In genomic region chr4:41881931-41882621, GRCh38 we compare ENCODE assay signal across 9 cellular contexts. TPM values are rescaled to one million over a fixed set of nuclear protein-coding genes. Genes with fewer than 3 reads are reported as not detected.
A peak's percentile ranks its signal among the peaks of the same experiment; 100 is the strongest.
DNase-seq lines count a peak whose midpoint lies in the region; ATAC-seq lines count a peak whose summit lies in the region.
"Had no signal": no experiment of that assay in that cellular context is flagged by ENCODE, and none has a peak within 500 bp of the region (broad histone marks: within the 10 kb centered on the region; RNA-seq: fewer than 3 reads in every experiment).

No MANE protein-coding gene starts in this region.

- peaks cover 21% of the 10 kb centered on the region for H3K4me1 ChIP-seq in stomach smooth muscle (ENCODE audit: control insufficient read depth, insufficient read depth, low read length)

- CTCF ChIA-PET in activated CD4-positive, alpha-beta T cell treated with anti-CD3 and anti-CD28 coated beads for 36 hours (lab: Charles Lee), result interaction anchor here (0.6 to 2.3 kb wide), 3 partner anchors 149 to 601 kb away, joined by 3 to 12 read pairs (median 3); no protein-coding TSS in a partner anchor

- H3K27ac ChIP-seq in stomach smooth muscle (ENCODE audit: low read length), result no peak overlapping the region
- H3K27ac ChIP-seq: BLaER1 had no signal

- peaks cover 49 to 62% of the 10 kb centered on the region in 2 donors for H3K27me3 ChIP-seq in stomach smooth muscle (ENCODE audit: control insufficient read depth in 1 of 2, insufficient read depth in 2 of 2, low read length in 2 of 2)
- H3K27me3 ChIP-seq: BLaER1 had no signal

- H3K27ac Mint-ChIP-seq in activated CD4-positive, alpha-beta T cell treated with anti-CD3 and anti-CD28 coated beads for 36 hours, result no peak overlapping the region
- H3K27ac Mint-ChIP-seq in activated T-helper 17 cell treated with anti-CD3 and anti-CD28 coated beads, Interleukin-2, amount 50 U/mL, for 72 hours, result no peak overlapping the region
- H3K27ac Mint-ChIP-seq in immature natural killer cell, result no peak overlapping the region

- no peak for DNase-seq in activated CD4-positive, alpha-beta T cell treated with anti-CD3 and anti-CD28 coated beads for 36 hours
- no peak for DNase-seq in activated CD4-positive, alpha-beta T cell treated with anti-CD3 and anti-CD28 coated beads, Interleukin-2, amount 50 U/mL, for 4 hours
- DNase-seq in immature natural killer cell, result no peak
- DNase-seq in NCI-H1930 (lab: John Stamatoyannopoulos, UW), result no peak
- no peak for DNase-seq in SKM-1 treated with dmso at 0.1 percent for 144 hours (lab: John Stamatoyannopoulos, UW; ENCODE audit: unreplicated experiment)

- no peak for ATAC-seq in activated CD4-positive, alpha-beta T cell treated with anti-CD3 and anti-CD28 coated beads for 36 hours
- no peak for ATAC-seq in activated T-helper 17 cell treated with anti-CD3 and anti-CD28 coated beads, Interleukin-2, amount 50 U/mL, for 72 hours (replicated peaks)
- no peak for ATAC-seq in HG03139 (IDR thresholded peaks at IDR 0.05; ENCODE audit: unreplicated experiment)

- H3K9me3 ChIP-seq in stomach smooth muscle (ENCODE audit: control insufficient read depth in 2 of 2, low read length in 2 of 2), result no peaks in the 10 kb centered on the region

- peak overlapping the region; percentile 43 for H3K4me3 Mint-ChIP-seq in activated CD4-positive, alpha-beta T cell treated with anti-CD3 and anti-CD28 coated beads for 36 hours
- H3K4me3 Mint-ChIP-seq in activated T-helper 17 cell treated with anti-CD3 and anti-CD28 coated beads, Interleukin-2, amount 50 U/mL, for 72 hours, result peak overlapping the region; percentile 50
- H3K4me3 Mint-ChIP-seq in immature natural killer cell, result peak overlapping the region; percentile 58 to 83 (median 74)

- H3K27me3 Mint-ChIP-seq in activated CD4-positive, alpha-beta T cell treated with anti-CD3 and anti-CD28 coated beads for 36 hours, result peaks cover 52% of the 10 kb centered on the region
- peaks cover 48% of the 10 kb centered on the region for H3K27me3 Mint-ChIP-seq in activated T-helper 17 cell treated with anti-CD3 and anti-CD28 coated beads, Interleukin-2, amount 50 U/mL, for 72 hours
- H3K27me3 Mint-ChIP-seq in immature natural killer cell (ENCODE audit: low read depth in 3 of 3), result peaks cover 16 to 35% (median 18%) of the 10 kb centered on the region in 3 donors

- peak overlapping the region; percentile 61 to 69 for H3K4me3 ChIP-seq in stomach smooth muscle (ENCODE audit: low read length in 2 of 2)
- H3K4me3 ChIP-seq: BLaER1 had no signal

- H3K4me1 Mint-ChIP-seq in activated CD4-positive, alpha-beta T cell treated with anti-CD3 and anti-CD28 coated beads for 36 hours, result peaks cover 19% of the 10 kb centered on the region
- H3K4me1 Mint-ChIP-seq in activated T-helper 17 cell treated with anti-CD3 and anti-CD28 coated beads, Interleukin-2, amount 50 U/mL, for 72 hours, result peaks cover 6% of the 10 kb centered on the region
- peaks cover 5 to 10% of the 10 kb centered on the region in 2 donors for H3K4me1 Mint-ChIP-seq in immature natural killer cell

- POLR2A ChIA-PET in activated CD4-positive, alpha-beta T cell treated with anti-CD3 and anti-CD28 coated beads for 36 hours (lab: Charles Lee), result no interaction called here

- H3K9ac ChIP-seq in stomach smooth muscle (ENCODE audit: low read length in 2 of 2), result no peak overlapping the region
- H3K9ac ChIP-seq: BLaER1 had no signal

- intact Hi-C loops in activated CD4-positive, alpha-beta T cell treated with anti-CD3 and anti-CD28 coated beads for 36 hours (cut with DNase I, micrococcal nuclease), result loop anchor here (1.0 to 10.0 kb wide), 7 partner anchors 17 to 601 kb away; partner anchors contain the start of genes BEND4 (in 1 of the 2) and SHISA3 (in 1 of the 2)

- no peaks in the 10 kb centered on the region for H3K9me3 Mint-ChIP-seq in activated CD4-positive, alpha-beta T cell treated with anti-CD3 and anti-CD28 coated beads for 36 hours (ENCODE audit: low read depth)
- no peaks in the 10 kb centered on the region for H3K9me3 Mint-ChIP-seq in activated T-helper 17 cell treated with anti-CD3 and anti-CD28 coated beads, Interleukin-2, amount 50 U/mL, for 72 hours
- peaks cover 0 to 5% (median 0%) of the 10 kb centered on the region in 6 donors for H3K9me3 Mint-ChIP-seq in immature natural killer cell

- H3K36me3 Mint-ChIP-seq in activated CD4-positive, alpha-beta T cell treated with anti-CD3 and anti-CD28 coated beads for 36 hours (ENCODE audit: low read depth), result no peaks in the 10 kb centered on the region
- no peaks in the 10 kb centered on the region for H3K36me3 Mint-ChIP-seq in activated T-helper 17 cell treated with anti-CD3 and anti-CD28 coated beads, Interleukin-2, amount 50 U/mL, for 72 hours (ENCODE audit: low read depth)
- H3K36me3 Mint-ChIP-seq in immature natural killer cell, result no peaks in the 10 kb centered on the region

- no peaks in the 10 kb centered on the region for H3K36me3 ChIP-seq in stomach smooth muscle (ENCODE audit: control insufficient read depth in 2 of 2, insufficient read depth in 2 of 2, low read length in 2 of 2)
- H3K36me3 ChIP-seq: BLaER1 had no signal

RNA-seq across cellular contexts. Expression of gene TMEM33, which starts 53.2 kb away (rescaled TPM):
- total RNA-seq in activated CD4-positive, alpha-beta T cell treated with anti-CD3 and anti-CD28 coated beads for 36 hours, result 10 to 100 TPM; 43.8 to 57.2 TPM
- 10 to 100 TPM; 25.6 to 68.8 TPM for total RNA-seq in activated T-helper 17 cell treated with anti-CD3 and anti-CD28 coated beads, Interleukin-2, amount 50 U/mL, for 72 hours
- polyA plus RNA-seq in immature natural killer cell, result 10 to 100 TPM; 11.0 to 31.4 (median 14.1) TPM
